In the genomic region with DNA sequence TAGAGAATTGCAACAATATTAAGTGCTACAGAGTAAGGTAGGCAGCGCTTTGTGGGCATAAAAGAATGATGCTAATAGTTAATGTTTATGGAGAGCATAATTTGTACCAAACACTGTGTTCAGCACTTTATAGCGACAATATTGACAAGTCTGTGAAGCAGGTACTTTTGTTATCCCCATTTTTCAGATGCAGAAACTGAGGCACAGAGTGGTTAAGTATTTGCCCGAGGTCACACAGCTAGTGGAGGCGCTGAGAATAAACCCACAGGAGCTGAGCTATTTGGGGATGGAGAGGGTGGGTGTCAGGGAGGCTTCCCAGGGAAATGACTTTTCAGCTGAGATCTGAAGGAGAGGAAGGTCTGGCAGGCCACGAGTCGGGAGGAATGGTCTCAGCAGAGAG, we compare ENCODE assay signal across 25 cellular contexts. TPM values are rescaled to one million over a fixed set of nuclear protein-coding genes. Genes with fewer than 3 reads are reported as not detected.
DNase-seq lines count a peak whose midpoint lies in the region; ATAC-seq, FAIRE-seq and TF ChIP-seq lines count a peak whose summit lies in the region.
"Had no signal": no experiment of that assay in that cellular context is flagged by ENCODE, and none has a peak within 500 bp of the region (broad histone marks: within the 10 kb centered on the region; RNA-seq: fewer than 3 reads in every experiment).

No MANE protein-coding gene starts in this region.

- no peak overlapping the region for H2BK12ac ChIP-seq in H1 (ENCODE audit: low read depth, low read length)

- TF ChIP-seq EP300 in K562 (IDR thresholded peaks at IDR 0.05; ENCODE audit: low read length) = no peak
- TF ChIP-seq EP300 in H1 (IDR thresholded peaks at IDR 0.05; ENCODE audit: borderline replicate concordance in 1 of 2, low read depth in 2 of 2, low read length in 2 of 2) = no peak

- H4K8ac ChIP-seq in H1 (ENCODE audit: extremely low read depth, insufficient read depth, low read length) = no peak overlapping the region; the same call in 1 of the 2 replicates

- no peak overlapping the region for H3K4me2 ChIP-seq in K562 (ENCODE audit: insufficient read depth, low read length)
- H3K4me2 ChIP-seq in H1 (ENCODE audit: insufficient read depth in 1 of 2, low read depth in 2 of 2, low read length in 2 of 2) = no peak overlapping the region
- H3K4me2 ChIP-seq: BLaER1 had no signal

- H3K23ac ChIP-seq in H1 (ENCODE audit: insufficient read length) = no peak overlapping the region

- intact Hi-C loops in K562 (cut with micrococcal nuclease) (no loop called here), spleen (cut with DNase I; ENCODE audit: low total_unique reads) (no loop called here)

- no peak overlapping the region for H2AK5ac ChIP-seq in H1 (ENCODE audit: low read depth, low read length)

- TF ChIP-seq RAD21 in K562 (CRISPR knock-in tag; conservative IDR thresholded peaks at IDR 0.05 in 1 of 2, IDR thresholded peaks at IDR 0.05 in 1 of 2) (no peak), H1 (IDR thresholded peaks at IDR 0.05 in 1 of 2, conservative IDR thresholded peaks at IDR 0.05 in 1 of 2; ENCODE audit: low read depth in 2 of 2, low read length in 2 of 2) (no peak)

- TF ChIP-seq POLR2A in K562 (conservative IDR thresholded peaks at IDR 0.05) = no peak
- TF ChIP-seq POLR2A in H1 (IDR thresholded peaks at IDR 0.05; ENCODE audit: control extremely low read depth in 1 of 2, low read depth in 2 of 2, low read length in 2 of 2) = no peak
- no peak for TF ChIP-seq POLR2A in spleen (IDR thresholded peaks at IDR 0.05)

- no peak overlapping the region for H3K18ac ChIP-seq in H1 (ENCODE audit: extremely low read depth, low read length)

- no peak for FAIRE-seq in K562 (lab: Jason Lieb, UNC)
- FAIRE-seq in H1 (lab: Jason Lieb, UNC) = no peak
- FAIRE-seq: A204.1, GM12878, GM12892, GM18507 had no signal

- H3K27me3 ChIP-seq in K562 (ENCODE audit: control insufficient read depth in 2 of 2, insufficient read depth in 2 of 2, low read length in 2 of 2) = peaks cover 17 to 57% of the 10 kb centered on the region in 2 experiments
- no peaks in the 10 kb centered on the region for H3K27me3 ChIP-seq in H1 (replicated peaks in 1 of 4; ENCODE audit: control insufficient read depth in 3 of 4, extremely low read depth in 1 of 4, insufficient read depth in 3 of 4, low read length in 3 of 4)
- no peaks in the 10 kb centered on the region for H3K27me3 ChIP-seq in spleen (replicated peaks in 1 of 7)
- H3K27me3 ChIP-seq: BE2C, BLaER1 had no signal

- H4K5ac ChIP-seq in H1 (ENCODE audit: insufficient read length, low read depth, low read length) = no peak overlapping the region

- BruUV-seq in K562 (replicated peaks; lab: Mats Ljungman, UMichigan) = no TSS peak

- no peak overlapping the region for H2BK20ac ChIP-seq in H1 (ENCODE audit: low read length)

- no peak overlapping the region for H3K4ac ChIP-seq in H1 (replicated peaks; ENCODE audit: insufficient read length, low read depth, low read length)

- H3K23me2 ChIP-seq in H1 (ENCODE audit: low read depth, low read length) = no peaks in the 10 kb centered on the region

- H3K27ac ChIP-seq in K562 (ENCODE audit: extremely low read depth, low read depth, low read length) = no peak overlapping the region
- H3K27ac ChIP-seq in H1 (ENCODE audit: low read depth, low read length) = no peak overlapping the region
- no peak overlapping the region for H3K27ac ChIP-seq in spleen
- H3K27ac ChIP-seq: BLaER1 had no signal

- DNase-seq in K562 (ENCODE audit: extremely low read depth in 1 of 4, low spot score in 3 of 4) = no peak
- DNase-seq in H1 (ENCODE audit: low read depth in 1 of 2, low spot score in 2 of 2) = no peak
- peak; percentile 46 for DNase-seq in spleen
- DNase-seq in activated T-cell treated with anti-CD3 and anti-CD28 coated beads, Interleukin-2, amount 50 U/mL, for 48 hours = no peak
- DNase-seq: 8988T; ACHN; BE2C; C1 segment of cervical spinal cord; CD4-positive, alpha-beta memory T cell; CD4-positive, CD25-positive, alpha-beta regulatory T cell; CD8-positive, alpha-beta memory T cell; COR-L47; DMS 273 treated with DMSO at 0.1 percent for 48 hours; DMS153; DMS53; DMS79; DND-41; EL; GDM1 had no signal

- no peaks in the 10 kb centered on the region for H3K9me1 ChIP-seq in K562 (ENCODE audit: control insufficient read depth, insufficient read depth, low read length)

- CTCF ChIA-PET in K562 (lab: Yijun Ruan, JAX; ENCODE audit: low intra/inter-chr PET ratio) = no interaction called here
- CTCF ChIA-PET in H1 (lab: Charles Lee; ENCODE audit: partially characterized antibody) = interaction anchor here (1.1 kb wide), 1 partner anchor 122 kb away, joined by 3 read pairs; no protein-coding TSS in a partner anchor

- H2AFZ ChIP-seq in K562 (ENCODE audit: low read depth, low read length) (no peak overlapping the region), H1 (ENCODE audit: low read length) (no peak overlapping the region)

- no peak overlapping the region for H3K14ac ChIP-seq in H1 (ENCODE audit: insufficient read length)

- no peaks in the 10 kb centered on the region for H3K79me2 ChIP-seq in K562 (ENCODE audit: control insufficient read depth, insufficient read depth, low read length)
- H3K79me2 ChIP-seq in H1 (ENCODE audit: control insufficient read depth in 1 of 2, insufficient read depth in 2 of 2, low read length in 2 of 2) = no peaks in the 10 kb centered on the region; a peak in 1 of 4 replicates

- H3K9me3 ChIP-seq in K562 (replicated peaks; ENCODE audit: control insufficient read depth, insufficient read depth, low read depth, low read length) (no peaks in the 10 kb centered on the region), H1 (ENCODE audit: insufficient read depth in 2 of 2, low read depth in 1 of 2, low read length in 1 of 2) (no peaks in the 10 kb centered on the region), spleen (no peaks in the 10 kb centered on the region)
- H3K9me3 ChIP-seq: BE2C, BLaER1 had no signal

- no peak overlapping the region for H2BK5ac ChIP-seq in H1 (ENCODE audit: low read depth, low read length)

- H3K4me3 ChIP-seq in K562 (no peak overlapping the region), H1 (ENCODE audit: extremely low read depth in 1 of 4, insufficient read depth in 2 of 4, low read depth in 3 of 4, low read length in 4 of 4) (no peak overlapping the region), spleen (no peak overlapping the region)
- H3K4me3 ChIP-seq: BLaER1, GM12878 had no signal

- no peaks in the 10 kb centered on the region for H3K79me1 ChIP-seq in H1 (ENCODE audit: low read depth, low read length)

- H3K9ac ChIP-seq in K562 (ENCODE audit: insufficient read depth in 1 of 2, low read depth in 2 of 2, low read length in 2 of 2) = no peak overlapping the region
- H3K9ac ChIP-seq in H1 (replicated peaks in 1 of 4; ENCODE audit: extremely low read depth in 1 of 4, low read depth in 3 of 4, low read length in 3 of 4) = no peak overlapping the region
- H3K9ac ChIP-seq: BLaER1 had no signal

- ATAC-seq in K562 (no peak), HG02884 (IDR thresholded peaks at IDR 0.05; ENCODE audit: unreplicated experiment) (no peak)
- ATAC-seq: GM12878 had no signal

- H3K36me3 ChIP-seq in K562 (ENCODE audit: control insufficient read depth, insufficient read depth, low read length) = no peaks in the 10 kb centered on the region
- H3K36me3 ChIP-seq in H1 (ENCODE audit: control insufficient read depth in 2 of 4, insufficient read depth in 4 of 4, low read length in 3 of 4) = no peaks in the 10 kb centered on the region; a peak in 1 of 8 replicates
- H3K36me3 ChIP-seq in spleen = peaks cover 0 to 38% (median 1%) of the 10 kb centered on the region in 6 donors
- H3K36me3 ChIP-seq: BE2C had no signal

- in situ Hi-C loops in K562 (cut with MboI) = no loop called here

- no peak overlapping the region for H3K56ac ChIP-seq in H1 (replicated peaks; ENCODE audit: insufficient read length, low read depth, low read length)

- no peak overlapping the region for H4K91ac ChIP-seq in H1 (replicated peaks; ENCODE audit: insufficient read length, low read length)

- POLR2A ChIA-PET in K562 (lab: Yijun Ruan, JAX) = no interaction called here
- POLR2A ChIA-PET in H1 (lab: Charles Lee; ENCODE audit: partially characterized antibody) = no interaction called here

- H2BK15ac ChIP-seq in H1 (ENCODE audit: low read length) = no peak overlapping the region

- 0% methylated on average over 6 of the region's 6 CpGs for WGBS in K562 (ENCODE audit: insufficient coverage, low coverage, missing lambda C conversion rate)
- 91% methylated on average over 6 of the region's 6 CpGs; no CpG with 5 or more reads in 1 of the 2 experiments for WGBS in H1 (ENCODE audit: extremely low coverage in 1 of 2, insufficient coverage in 1 of 2, insufficient read length in 1 of 2, insufficient replicate concordance in 2 of 2, low coverage in 1 of 2, low lambda C conversion rate in 2 of 2, missing lambda C conversion rate in 1 of 2), 2 experiments
- 85 to 97% (median 95%) methylated on average over 6 of the region's 6 CpGs for WGBS in spleen, 5 donors

- H3K4me1 ChIP-seq in K562 (replicated peaks in 1 of 2; ENCODE audit: control insufficient read depth in 2 of 2, insufficient read depth in 2 of 2, low read length in 2 of 2) (no peaks in the 10 kb centered on the region), H1 (replicated peaks in 1 of 4; ENCODE audit: control insufficient read depth in 3 of 4, insufficient read depth in 4 of 4, low read length in 3 of 4) (no peaks in the 10 kb centered on the region), spleen (no peaks in the 10 kb centered on the region)
- H3K4me1 ChIP-seq: BE2C, BLaER1 had no signal

- H4K20me1 ChIP-seq in K562 (replicated peaks; ENCODE audit: control insufficient read depth, insufficient read depth, low read length) (0 out of 2 replicates have a peak, but pooled peaks cover 3% of the 10 kb centered on the region), H1 (replicated peaks in 1 of 2; ENCODE audit: control insufficient read depth in 1 of 2, insufficient read depth in 2 of 2, low read length in 2 of 2) (no peaks in the 10 kb centered on the region)
- H4K20me1 ChIP-seq: BLaER1 had no signal

- TF ChIP-seq CTCF in K562 (IDR thresholded peaks at IDR 0.05 in 2 of 3, conservative IDR thresholded peaks at IDR 0.05 in 1 of 3; ENCODE audit: insufficient read depth in 2 of 3, low read depth in 1 of 3, low read length in 3 of 3) (no peak), H1 (IDR thresholded peaks at IDR 0.05; ENCODE audit: control extremely low read depth in 1 of 3, insufficient read depth in 1 of 3, low read depth in 1 of 3, low read length in 3 of 3) (no peak), spleen (IDR thresholded peaks at IDR 0.05 in 8 of 11, conservative IDR thresholded peaks at IDR 0.05 in 3 of 11) (no peak)

- H2BK120ac ChIP-seq in H1 (replicated peaks; ENCODE audit: low read depth, low read length) = no peak overlapping the region

RNA-seq across cellular contexts. Expression of a gene that starts 39.4 kb away (rescaled TPM):
- 12.4 and 19.3 TPM in 2 replicates for total RNA-seq in K562 (2011; cell fraction: chromatin; rRNA removed; ENCODE audit: low replicate concordance)
- 17.0 and 19.2 TPM in 2 replicates for total RNA-seq in K562 (2011; cell fraction: nucleolus; rRNA removed)
- total RNA-seq in K562 (2011; cell fraction: nucleoplasm; rRNA removed) = 21.9 and 24.2 TPM in 2 replicates
- total RNA-seq in K562 (2014; rRNA removed) (10.1 and 11.2 TPM in 2 replicates), K562 (2014; rRNA removed; fragmentation: Illumina TruSeq; extraction: Trizol) (13.1 and 15.4 TPM in 2 replicates), K562 (2015; rRNA removed; fragmentation: Illumina TruSeq; extraction: Trizol) (10.1 and 11.0 TPM in 2 replicates), K562 (2021) (17.8 TPM in 2 replicates), spleen (10 to 100 TPM in 1 of 7 donors, 1 to 10 TPM in 6; 5.8 to 12.1 (median 8.1) TPM)
- polyA plus RNA-seq in K562 (2011; rRNA removed) (14.9 and 16.4 TPM in 2 replicates), K562 (2014; fragmentation: Illumina TruSeq; extraction: Trizol) (16.2 and 19.7 TPM in 2 replicates), K562 (2014; fragmentation: Nextera tagmentation; extraction: Ambion mirVana) (10 to 100 TPM; 27.3 to 33.4 TPM), K562 (2014; rRNA removed) (17.3 and 18.5 TPM in 2 replicates), H1 (2011; rRNA removed) (10.5 and 13.1 TPM in 2 replicates), spleen (10 to 100 TPM; 10.3 to 13.3 (median 11.3) TPM)
- polyA plus RNA-seq in K562 (2011; cell fraction: cytosol; rRNA removed) = 15.7 and 17.1 TPM in 2 replicates
- 14.9 and 17.5 TPM in 2 replicates for polyA plus RNA-seq in K562 (2011; cell fraction: nucleus; rRNA removed)
- polyA plus RNA-seq in K562 (2012) = 15.0 and 20.4 TPM in 2 replicates
- polyA minus RNA-seq in K562 (2011; rRNA and poly(A)+ RNA removed) = 12.7 and 13.4 TPM in 2 replicates
- 4.6 and 4.8 TPM in 2 replicates for polyA minus RNA-seq in K562 (2011; cell fraction: cytosol; rRNA and poly(A)+ RNA removed)
- polyA minus RNA-seq in K562 (2011; cell fraction: nucleus; rRNA and poly(A)+ RNA removed) = 4.3 and 8.0 TPM in 2 replicates
- total RNA-seq in H1 (2021; fragmentation: NEBNext Ultra II Directional; extraction: Animal tissue kit (Norgen Biotek cat#: 25700)) = 13.1 and 14.3 TPM in 2 replicates
- 14.6 TPM for polyA plus RNA-seq in H1 (2011; cell fraction: cytosol; rRNA removed)
- polyA plus RNA-seq in H1 (2011; cell fraction: nucleus; rRNA removed) = 9.6 TPM
- polyA plus RNA-seq in H1 (2012, experiment 1 of 2) = 17.3 to 18.4 TPM (median 17.8 TPM) in 4 replicates
- 6.8 TPM for polyA plus RNA-seq in H1 (2012, experiment 2 of 2)
- polyA plus RNA-seq in H1 (2013, experiment 1 of 2) = 9.0 TPM
- 9.3 TPM for polyA plus RNA-seq in H1 (2013, experiment 2 of 2)
- polyA minus RNA-seq in H1 (2011; rRNA and poly(A)+ RNA removed) = 14.3 and 15.0 TPM in 2 replicates
- polyA minus RNA-seq in H1 (2011; cell fraction: cytosol; rRNA and poly(A)+ RNA removed) = 6.2 TPM
- polyA minus RNA-seq in H1 (2011; cell fraction: nucleus; rRNA and poly(A)+ RNA removed) = 7.2 TPM

RNA-seq across cellular contexts. Expression of a gene that starts 39.6 kb away (rescaled TPM):
- 104 and 130 TPM in 2 replicates for total RNA-seq in K562 (2011; cell fraction: chromatin; rRNA removed; ENCODE audit: low replicate concordance)
- 64.9 and 66.9 TPM in 2 replicates for total RNA-seq in K562 (2011; cell fraction: nucleolus; rRNA removed)
- total RNA-seq in K562 (2011; cell fraction: nucleoplasm; rRNA removed) = 106 and 149 TPM in 2 replicates
- total RNA-seq in K562 (2014; rRNA removed) = 17.8 and 30.4 TPM in 2 replicates
- 29.8 and 33.9 TPM in 2 replicates for total RNA-seq in K562 (2014; rRNA removed; fragmentation: Illumina TruSeq; extraction: Trizol)
- 37.6 and 42.7 TPM in 2 replicates for total RNA-seq in K562 (2015; rRNA removed; fragmentation: Illumina TruSeq; extraction: Trizol)
- total RNA-seq in K562 (2021) = 28.9 and 32.0 TPM in 2 replicates
- 16.3 and 21.1 TPM in 2 replicates for polyA plus RNA-seq in K562 (2011; rRNA removed)
- polyA plus RNA-seq in K562 (2011; cell fraction: cytosol; rRNA removed) = 11.9 and 14.4 TPM in 2 replicates
- polyA plus RNA-seq in K562 (2011; cell fraction: nucleus; rRNA removed) = 24.1 and 29.4 TPM in 2 replicates
- 20.8 and 23.0 TPM in 2 replicates for polyA plus RNA-seq in K562 (2012)
- 27.2 and 34.0 TPM in 2 replicates for polyA plus RNA-seq in K562 (2014; fragmentation: Illumina TruSeq; extraction: Trizol)
- 1 to 10 TPM; 5.6 to 7.8 TPM for polyA plus RNA-seq in K562 (2014; fragmentation: Nextera tagmentation; extraction: Ambion mirVana)
- 25.9 and 27.1 TPM in 2 replicates for polyA plus RNA-seq in K562 (2014; rRNA removed)
- polyA minus RNA-seq in K562 (2011; rRNA and poly(A)+ RNA removed) = 18.4 and 27.8 TPM in 2 replicates
- polyA minus RNA-seq in K562 (2011; cell fraction: cytosol; rRNA and poly(A)+ RNA removed) = 10.2 and 16.6 TPM in 2 replicates
- polyA minus RNA-seq in K562 (2011; cell fraction: nucleus; rRNA and poly(A)+ RNA removed) = 22.2 and 42.1 TPM in 2 replicates
- total RNA-seq in H1 (2021; fragmentation: NEBNext Ultra II Directional; extraction: Animal tissue kit (Norgen Biotek cat#: 25700)) = 47.0 and 49.4 TPM in 2 replicates
- 26.2 and 40.0 TPM in 2 replicates for polyA plus RNA-seq in H1 (2011; rRNA removed)
- 30.8 TPM for polyA plus RNA-seq in H1 (2011; cell fraction: cytosol; rRNA removed)
- 27.0 TPM for polyA plus RNA-seq in H1 (2011; cell fraction: nucleus; rRNA removed)
- 37.0 to 41.9 TPM (median 40.4 TPM) in 4 replicates for polyA plus RNA-seq in H1 (2012, experiment 1 of 2)
- 33.6 TPM for polyA plus RNA-seq in H1 (2012, experiment 2 of 2)
- 47.0 TPM for polyA plus RNA-seq in H1 (2013, experiment 1 of 2)
- 45.2 TPM for polyA plus RNA-seq in H1 (2013, experiment 2 of 2)
- polyA minus RNA-seq in H1 (2011; rRNA and poly(A)+ RNA removed) = 15.1 TPM in 2 replicates
- polyA minus RNA-seq in H1 (2011; cell fraction: cytosol; rRNA and poly(A)+ RNA removed) = 23.6 TPM
- 22.8 TPM for polyA minus RNA-seq in H1 (2011; cell fraction: nucleus; rRNA and poly(A)+ RNA removed)
- 10 to 100 TPM; 26.5 to 38.8 (median 33.6) TPM for total RNA-seq in spleen
- 10 to 100 TPM; 13.0 to 14.4 (median 13.2) TPM for polyA plus RNA-seq in spleen
